In the genomic region with DNA sequence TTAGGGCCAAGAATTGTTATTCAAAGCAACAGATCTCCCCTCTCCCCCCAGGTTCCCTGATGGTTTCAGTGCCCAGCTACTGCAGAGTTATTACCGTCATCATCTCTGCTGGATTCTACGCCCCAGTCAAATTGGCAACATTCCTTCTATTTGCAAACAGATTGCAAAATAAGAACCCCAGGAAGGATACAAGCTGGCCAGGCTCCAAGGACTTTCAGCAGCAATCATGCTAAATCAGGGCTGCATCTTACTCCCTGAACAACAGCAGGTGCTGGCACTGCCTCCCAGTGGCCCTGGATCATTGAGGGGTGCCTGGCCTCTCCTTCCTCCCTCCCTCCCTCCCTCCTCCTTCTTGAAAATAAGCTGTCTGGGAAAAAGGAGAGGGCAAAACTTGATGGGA, we compare ENCODE assay signal across 14 cellular contexts.
DNase-seq lines count a peak whose midpoint lies in the region.
"Had no signal": no experiment of that assay in that cellular context is flagged by ENCODE, and none has a peak within 500 bp of the region (broad histone marks: within the 10 kb centered on the region; RNA-seq: fewer than 3 reads in every experiment).

No MANE protein-coding gene starts in this region.

- H3K4me3 ChIP-seq in skeletal muscle cell (ENCODE audit: low read depth, low read length), result no peak overlapping the region
- H3K4me3 ChIP-seq: ovary had no signal

- DNase-seq in ELF-1 (ENCODE audit: low read depth, low spot score) (peak; percentile 17), NCI-H748 treated with DMSO at 0.1 percent for 48 hours (lab: John Stamatoyannopoulos, UW) (peak; percentile 30), fibroblast of gingiva (ENCODE audit: low read depth) (peak; percentile 52), skeletal muscle cell (ENCODE audit: low read depth) (peak; percentile 39), UCSD-AML1 (lab: John Stamatoyannopoulos, UW; ENCODE audit: unreplicated experiment) (no peak)
- no peak for DNase-seq in activated effector memory CD4-positive, alpha-beta T cell treated with Interleukin-2 at 50 U/mL for 16 hours
- DNase-seq in activated CD8-positive, alpha-beta memory T cell treated with anti-CD3 and anti-CD28 coated beads for 24 hours, result no peak
- DNase-seq: activated CD4-positive, alpha-beta T cell treated with anti-CD3 and anti-CD28 coated beads, Interleukin-2, amount 50 U/mL, for 4 hours; activated naive CD8-positive, alpha-beta T cell treated with anti-CD3 and anti-CD28 coated beads, Interleukin-2, amount 50 U/mL, for 24 hours; activated T-cell treated with anti-CD3 and anti-CD28 coated beads, Interleukin-2, amount 50 U/mL, for 4 hours; KBM-7; NCI-H1105 treated with DMSO at 0.1 percent for 48 hours; NCI-H345 had no signal

Comparison
In these comparisons a context has a peak if more than half of its experiments do, and no peak if none do; other contexts are left out.
1. DNase-seq: peak in ELF-1 (single experiment), NCI-H748 treated with DMSO at 0.1 percent for 48 hours (single experiment), fibroblast of gingiva (single experiment) and skeletal muscle cell (single experiment); none in activated effector memory CD4-positive, alpha-beta T cell treated with Interleukin-2 at 50 U/mL for 16 hours (single experiment), activated CD8-positive, alpha-beta memory T cell treated with anti-CD3 and anti-CD28 coated beads for 24 hours (single experiment) and UCSD-AML1 (single experiment).